In genomic region chr15:29534378-29534777, GRCh38 we compare ENCODE assay signal across 1 cellular context.
TF ChIP-seq lines count a peak whose summit lies in the region.

No MANE protein-coding gene starts in this region.

TF ChIP-seq in A549, 52 proteins besides CTCF, POLR2A, EP300 and RAD21 (continued from another document):
- TF ChIP-seq ZFP36 (IDR thresholded peaks at IDR 0.05; ENCODE audit: borderline replicate concordance, partially characterized antibody) (no peak), BHLHE40 (IDR thresholded peaks at IDR 0.05; ENCODE audit: low read depth, low read length) (no peak), BCL3 (IDR thresholded peaks at IDR 0.05) (no peak), GATA3 (IDR thresholded peaks at IDR 0.05; ENCODE audit: borderline replicate concordance) (no peak), RNF2 (IDR thresholded peaks at IDR 0.05; ENCODE audit: borderline replicate concordance, low read depth) (no peak), POLR2AphosphoS2 (conservative IDR thresholded peaks at IDR 0.05; ENCODE audit: low read length) (no peak)
